In genomic region chr2:222504714-222505113, GRCh38 we compare ENCODE assay signal across 10 cellular contexts.
DNase-seq lines count a peak whose midpoint lies in the region; ATAC-seq and TF ChIP-seq lines count a peak whose summit lies in the region.
"Had no signal": no experiment of that assay in that cellular context is flagged by ENCODE, and none has a peak within 500 bp of the region (broad histone marks: within the 10 kb centered on the region; RNA-seq: fewer than 3 reads in every experiment).

No MANE protein-coding gene starts in this region.

- TF ChIP-seq CTCF in GM13977 (IDR thresholded peaks at IDR 0.05; ENCODE audit: extremely low read depth, insufficient read depth, missing control alignments) = no peak
- no peak for TF ChIP-seq CTCF in MM.1S (IDR thresholded peaks at IDR 0.05; ENCODE audit: low read length)
- no peak for TF ChIP-seq CTCF in upper lobe of left lung (IDR thresholded peaks at IDR 0.05)
- TF ChIP-seq CTCF in left lung (IDR thresholded peaks at IDR 0.05) = no peak

- peak overlapping the region; percentile 42; the same call in 1 of the 2 replicates for H3K4me2 ChIP-seq in MM.1S (ENCODE audit: low read depth, low read length)

- no peak overlapping the region for H3K9ac ChIP-seq in MM.1S (ENCODE audit: low read length)

- WGBS in upper lobe of left lung, 2 donors = 65 to 76% methylated on average over 2 of the region's 2 CpGs

- H3F3A ChIP-seq in MM.1S (ENCODE audit: insufficient read depth, low read length) = no peaks in the 10 kb centered on the region

- intact Hi-C loops in Right ventricle myocardium inferior (cut with DNase I) (no loop called here), left lung (cut with DNase I) (no loop called here)

- H3K4me1 ChIP-seq in MM.1S (ENCODE audit: low read length) = peaks cover 10% of the 10 kb centered on the region; the same call in 1 of the 2 replicates
- H3K4me1 ChIP-seq in upper lobe of left lung = no peaks in the 10 kb centered on the region
- H3K4me1 ChIP-seq in left lung = no peaks in the 10 kb centered on the region

- peak; percentile 97 for ATAC-seq in GM19452 (IDR thresholded peaks at IDR 0.05; ENCODE audit: unreplicated experiment)
- ATAC-seq in HG02943 (IDR thresholded peaks at IDR 0.05; ENCODE audit: low read depth, unreplicated experiment) = peak; percentile 98
- ATAC-seq in upper lobe of left lung (ENCODE audit: low FRiP score in 2 of 2) = no peak
- no peak for ATAC-seq in Right ventricle myocardium inferior
- no peak for ATAC-seq in left lung

- H3K27ac ChIP-seq in MM.1S (ENCODE audit: low read length) (peak overlapping the region; percentile 2; the same call in 1 of the 2 replicates), upper lobe of left lung (no peak overlapping the region), left lung (no peak overlapping the region)
- H3K27ac ChIP-seq: VCaP had no signal

- no peaks in the 10 kb centered on the region for H3K9me3 ChIP-seq in MM.1S (replicated peaks; ENCODE audit: insufficient read depth, low read length)
- H3K9me3 ChIP-seq in upper lobe of left lung = no peaks in the 10 kb centered on the region
- no peaks in the 10 kb centered on the region for H3K9me3 ChIP-seq in left lung

- no peak for TF ChIP-seq POLR2A in upper lobe of left lung (IDR thresholded peaks at IDR 0.05)

- no peaks in the 10 kb centered on the region for H3K36me3 ChIP-seq in MM.1S (replicated peaks; ENCODE audit: insufficient read depth, low read length)
- no peaks in the 10 kb centered on the region for H3K36me3 ChIP-seq in upper lobe of left lung
- H3K36me3 ChIP-seq in left lung = no peaks in the 10 kb centered on the region

- H3K27me3 ChIP-seq in MM.1S (replicated peaks; ENCODE audit: insufficient read depth, low read length) (no peaks in the 10 kb centered on the region), upper lobe of left lung (no peaks in the 10 kb centered on the region), left lung (no peaks in the 10 kb centered on the region)

- no peaks in the 10 kb centered on the region for H4K20me1 ChIP-seq in MM.1S (ENCODE audit: insufficient read depth, low read length)

- no peaks in the 10 kb centered on the region for H3K9me2 ChIP-seq in MM.1S (replicated peaks; ENCODE audit: insufficient read depth, low read length)

- H3K79me2 ChIP-seq in MM.1S (ENCODE audit: low read length) = no peaks in the 10 kb centered on the region

- no peak for TF ChIP-seq EP300 in upper lobe of left lung (IDR thresholded peaks at IDR 0.05)

- H2AFZ ChIP-seq in MM.1S (ENCODE audit: low read length) = peak overlapping the region; percentile 77

- H3K4me3 ChIP-seq in MM.1S (ENCODE audit: low read length) (peak overlapping the region; percentile 3; the same call in 1 of the 2 replicates), upper lobe of left lung (no peak overlapping the region), left lung (no peak overlapping the region)

- in situ Hi-C loops in GM13977 (cut with MboI; ENCODE audit: low pct_unique_long_range_greater_than_20kb, low sequenced_read_pairs, unreplicated experiment) = no loop called here

- DNase-seq in GM13977 (ENCODE audit: low spot score) = peak; percentile 34
- DNase-seq in MM.1S = peak; percentile 75
- DNase-seq in upper lobe of left lung = no peak
- DNase-seq in NCI-H1930 (lab: John Stamatoyannopoulos, UW) = no peak
- no peak for DNase-seq in Right ventricle myocardium inferior (ENCODE audit: missing footprints)
- no peak for DNase-seq in left lung
- DNase-seq: activated gamma-delta T cell treated with Interleukin-2 at 50 U/mL for 16 hours had no signal

Comparison
In these comparisons a context has a peak if more than half of its experiments do, and no peak if none do; other contexts are left out.
1. DNase-seq: peak in GM13977 (single experiment) and MM.1S (single experiment); none in upper lobe of left lung (0 of 2), NCI-H1930 (0 of 2), Right ventricle myocardium inferior (single experiment) and left lung (0 of 2).
2. ATAC-seq: peak in GM19452 (single experiment) and HG02943 (single experiment); none in upper lobe of left lung (0 of 2), Right ventricle myocardium inferior (single experiment) and left lung (single experiment).